In genomic region chr7:30028749-30029635, GRCh38 we compare ENCODE assay signal across 8 cellular contexts. TPM values are rescaled to one million over a fixed set of nuclear protein-coding genes. Genes with fewer than 3 reads are reported as not detected.
A peak's percentile ranks its signal among the peaks of the same experiment; 100 is the strongest.
DNase-seq lines count a peak whose midpoint lies in the region; ATAC-seq and TF ChIP-seq lines count a peak whose summit lies in the region.

No MANE protein-coding gene starts in this region.

- no peaks in the 10 kb centered on the region for H3K36me3 Mint-ChIP-seq in stimulated activated memory B cell treated with anti-CD40 and anti-IgM and Interleukin-4, amounts not matched to agents 10 μg/mL and 1 μg/mL and 100 μg/mL, for 72 hours

- H3K4me3 ChIP-seq in cardiac fibroblast (replicated peaks in 1 of 2; ENCODE audit: low read depth in 2 of 2, low read length in 2 of 2) = peak overlapping the region; percentile 81 to 82

- H3K4me3 Mint-ChIP-seq in stimulated activated memory B cell treated with anti-CD40 and anti-IgM and Interleukin-4, amounts not matched to agents 10 μg/mL and 1 μg/mL and 100 μg/mL, for 72 hours = no peak overlapping the region

- peak overlapping the region; percentile 93 for H3K27ac Mint-ChIP-seq in stimulated activated memory B cell treated with anti-CD40 and anti-IgM and Interleukin-4, amounts not matched to agents 10 μg/mL and 1 μg/mL and 100 μg/mL, for 72 hours

- no peaks in the 10 kb centered on the region for H3K9me3 Mint-ChIP-seq in stimulated activated memory B cell treated with anti-CD40 and anti-IgM and Interleukin-4, amounts not matched to agents 10 μg/mL and 1 μg/mL and 100 μg/mL, for 72 hours

- H3K27me3 Mint-ChIP-seq in stimulated activated memory B cell treated with anti-CD40 and anti-IgM and Interleukin-4, amounts not matched to agents 10 μg/mL and 1 μg/mL and 100 μg/mL, for 72 hours = no peaks in the 10 kb centered on the region

- peak; percentile 42 for DNase-seq in COLO829 (ENCODE audit: low spot score)
- peak; percentile 68 for DNase-seq in RPMI7951 (ENCODE audit: low read depth)
- DNase-seq in cardiac fibroblast (ENCODE audit: low read depth in 2 of 2) = peak; percentile 41 to 45
- DNase-seq in kidney glomerular epithelial cell (lab: John Stamatoyannopoulos, UW) = peak; percentile 31
- no peak for DNase-seq in GM19238 (ENCODE audit: insufficient read length, low spot score)

- peak; percentile 24 for TF ChIP-seq CTCF in cardiac fibroblast (IDR thresholded peaks at IDR 0.05; ENCODE audit: low read depth, low read length)

- peaks cover 23% of the 10 kb centered on the region for H3K4me1 Mint-ChIP-seq in stimulated activated memory B cell treated with anti-CD40 and anti-IgM and Interleukin-4, amounts not matched to agents 10 μg/mL and 1 μg/mL and 100 μg/mL, for 72 hours

- peak; percentile 18 for ATAC-seq in GM18909 (IDR thresholded peaks at IDR 0.05; ENCODE audit: poor library complexity, unreplicated experiment)
- ATAC-seq in HG03103 (IDR thresholded peaks at IDR 0.05; ENCODE audit: low read depth, unreplicated experiment) = peak; percentile 17
- peak; percentile 45 for ATAC-seq in stimulated activated memory B cell treated with anti-CD40 and anti-IgM and Interleukin-4, amounts not matched to agents 10 μg/mL and 1 μg/mL and 100 μg/mL, for 72 hours

RNA-seq across cellular contexts. Expression of gene PLEKHA8, which starts 0.8 kb away (rescaled TPM):
- total RNA-seq in RPMI7951 (2014; rRNA removed; shearing (Covaris generic)) = 11.1 and 13.8 TPM in 2 replicates

RNA-seq across cellular contexts. Expression of gene FKBP14, which starts 2.5 kb away (rescaled TPM):
- total RNA-seq in RPMI7951 (2014; rRNA removed; shearing (Covaris generic)) = 31.1 and 38.8 TPM in 2 replicates

RNA-seq across cellular contexts. Expression of gene SCRN1, which starts 39.4 kb away (rescaled TPM):
- total RNA-seq in RPMI7951 (2014; rRNA removed; shearing (Covaris generic)) = 112 and 118 TPM in 2 replicates
